Comparison of ENCODE assay signal across 8 cellular contexts in genomic region chr2:42047488-42048317, GRCh38. TPM values are rescaled to one million over a fixed set of nuclear protein-coding genes. Genes with fewer than 3 reads are reported as not detected.
DNase-seq lines count a peak whose midpoint lies in the region; ATAC-seq and TF ChIP-seq lines count a peak whose summit lies in the region.

TSS of gene PKDCC (plus strand) at chr2:42048021. CDS start at chr2:42048200, 179 bp downstream.

- H3K27me3 Mint-ChIP-seq in activated T-cell treated with anti-CD3 and anti-CD28 coated beads, Interleukin-2, amount 50 U/mL, for 24 hours, result peaks cover 71% of the 10 kb centered on the region

- peak; percentile 62 for ATAC-seq in GM21381 (IDR thresholded peaks at IDR 0.05; ENCODE audit: unreplicated experiment)
- ATAC-seq in mucosa of descending colon, result peak; percentile 82
- no peak for ATAC-seq in HG03342 (IDR thresholded peaks at IDR 0.05; ENCODE audit: unreplicated experiment)

- H3K4me1 Mint-ChIP-seq in activated T-cell treated with anti-CD3 and anti-CD28 coated beads, Interleukin-2, amount 50 U/mL, for 24 hours (ENCODE audit: low read depth), result peaks cover 6% of the 10 kb centered on the region

- H3K27me3 ChIP-seq in thyroid gland, result no peaks in the 10 kb centered on the region

- H3K27ac Mint-ChIP-seq in activated T-cell treated with anti-CD3 and anti-CD28 coated beads, Interleukin-2, amount 50 U/mL, for 24 hours, result no peak within 1 kb of the TSS

- peak; percentile 32 for DNase-seq in DMS 273 treated with DMSO at 0.1 percent for 48 hours (lab: John Stamatoyannopoulos, UW)
- DNase-seq in M059J (ENCODE audit: low read depth), result peak; percentile 72
- DNase-seq in activated T-cell treated with anti-CD3 and anti-CD28 coated beads, Interleukin-2, amount 50 U/mL, for 24 hours, result peak; percentile 37
- peak; percentile 86 for DNase-seq in fibroblast of gingiva (ENCODE audit: low read depth)
- DNase-seq in mucosa of descending colon, result peak; percentile 74 to 87 (median 85)
- DNase-seq in thyroid gland, result peak; percentile 80 to 82

- WGBS in thyroid gland, 2 donors, result 2 to 4% methylated on average over 27 to 28 of the region's 111 CpGs

- TF ChIP-seq CTCF in mucosa of descending colon (IDR thresholded peaks at IDR 0.05), result no peak
- TF ChIP-seq CTCF in thyroid gland (IDR thresholded peaks at IDR 0.05), result no peak

- peaks cover 15% of the 10 kb centered on the region for H3K4me1 ChIP-seq in mucosa of descending colon (ENCODE audit: low read depth)
- peaks cover 14 to 24% of the 10 kb centered on the region in 2 donors for H3K4me1 ChIP-seq in thyroid gland

- H3K9me3 ChIP-seq in mucosa of descending colon (no peaks in the 10 kb centered on the region), thyroid gland (no peaks in the 10 kb centered on the region)

- intact Hi-C loops in mucosa of descending colon (cut with DNase I, micrococcal nuclease), result no loop called here
- intact Hi-C loops in thyroid gland (cut with DNase I), result no loop called here

- H3K9me3 Mint-ChIP-seq in activated T-cell treated with anti-CD3 and anti-CD28 coated beads, Interleukin-2, amount 50 U/mL, for 24 hours, result no peaks in the 10 kb centered on the region

- peak within 1 kb of the TSS; percentile 54 for H3K4me3 ChIP-seq in mucosa of descending colon
- peak within 1 kb of the TSS; percentile 20 to 75 (median 62) for H3K4me3 ChIP-seq in thyroid gland (replicated peaks in 1 of 3)

- H3K36me3 ChIP-seq in mucosa of descending colon (ENCODE audit: low read depth) (no peaks in the 10 kb centered on the region), thyroid gland (no peaks in the 10 kb centered on the region)

- peak within 1 kb of the TSS; percentile 53 to 77 (median 73) for H3K27ac ChIP-seq in thyroid gland

- H3K36me3 Mint-ChIP-seq in activated T-cell treated with anti-CD3 and anti-CD28 coated beads, Interleukin-2, amount 50 U/mL, for 24 hours (ENCODE audit: low read depth), result no peaks in the 10 kb centered on the region

- peak in 1 of 2 donors; percentile 34 for TF ChIP-seq POLR2A in thyroid gland (IDR thresholded peaks at IDR 0.05)

- peak within 1 kb of the TSS; percentile 60 for H3K4me3 Mint-ChIP-seq in activated T-cell treated with anti-CD3 and anti-CD28 coated beads, Interleukin-2, amount 50 U/mL, for 24 hours

RNA-seq across cellular contexts. Expression of gene PKDCC, which starts in this region (rescaled TPM):
- total RNA-seq in M059J (2014; rRNA removed; shearing (Covaris generic)), result 4.1 and 5.4 TPM in 2 replicates
- total RNA-seq in mucosa of descending colon (10 to 100 TPM; 79.3 to 88.8 (median 80.7) TPM), thyroid gland (10 to 100 TPM in 2 of 4 donors, 1 to 10 TPM in 2; 5.9 to 21.4 (median 12.7) TPM)

Comparison
In these comparisons a context has a peak if more than half of its experiments do, and no peak if none do; other contexts are left out.
1. DNase-seq: peak in every context shown above with its lines; median percentile 86 in fibroblast of gingiva; 85 in mucosa of descending colon; 81 in thyroid gland; 72 in M059J; 37 in activated T-cell treated with anti-CD3 and anti-CD28 coated beads, Interleukin-2, amount 50 U/mL, for 24 hours; 32 in DMS 273 treated with DMSO at 0.1 percent for 48 hours.